In the genomic region with DNA sequence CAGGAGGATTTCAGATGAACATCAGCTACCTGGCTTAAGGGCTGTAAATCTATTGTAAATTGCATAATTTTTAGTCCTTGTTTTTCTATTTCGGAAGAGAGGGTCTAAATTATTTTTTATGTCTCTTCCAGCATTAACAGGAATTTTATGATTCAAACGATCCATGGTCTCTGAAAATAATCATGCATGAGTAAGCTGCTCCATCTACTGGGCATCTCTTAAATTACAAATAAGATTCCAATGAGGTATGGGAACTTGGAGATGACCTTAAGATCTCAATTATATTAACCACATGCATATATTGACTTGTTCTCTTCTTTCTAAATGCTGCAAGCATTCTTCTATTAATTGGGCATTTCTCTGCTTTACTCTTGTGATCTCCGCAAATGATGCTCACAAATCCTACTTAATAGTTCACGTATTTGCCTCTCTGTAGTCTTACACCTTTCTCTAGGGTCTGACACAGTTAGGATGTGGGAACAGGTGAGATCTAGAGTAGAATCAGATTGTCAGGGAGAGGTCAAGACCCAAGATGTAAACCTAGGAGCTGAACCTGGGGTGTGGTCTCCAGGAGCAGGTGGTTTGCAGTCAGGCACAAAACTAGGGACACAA, we compare ENCODE assay signal across 7 cellular contexts.
DNase-seq lines count a peak whose midpoint lies in the region; TF ChIP-seq lines count a peak whose summit lies in the region.

No MANE protein-coding gene starts in this region.

- H3K4me3 ChIP-seq in GM06990 (replicated peaks; ENCODE audit: low read depth, low read length), result no peak overlapping the region

- peak; percentile 54 for TF ChIP-seq CTCF in GM06990 (IDR thresholded peaks at IDR 0.05; ENCODE audit: insufficient read depth, low read length, poor library complexity, severe bottlenecking)

- CTCF ChIA-PET in HEK293T (lab: Yijun Ruan, JAX), result interaction anchor here (0.6 to 1.6 kb wide), 9 partner anchors 34 to 1185 kb away, joined by 3 to 4 read pairs (median 3); no protein-coding TSS in a partner anchor

- H3K27me3 ChIP-seq in GM06990 (replicated peaks; ENCODE audit: control insufficient read depth, insufficient read depth, low read length), result no peaks in the 10 kb centered on the region; the same call in 1 of the 2 replicates

- no peaks in the 10 kb centered on the region for H3K36me3 ChIP-seq in GM06990 (ENCODE audit: control insufficient read depth, insufficient read depth, low read length)

- POLR2A ChIA-PET in HEK293T (lab: Yijun Ruan, JAX), result interaction anchor here (1.9 kb wide), 1 partner anchor 216 kb away, joined by 5 read pairs; no protein-coding TSS in a partner anchor

- DNase-seq in GM06990 (ENCODE audit: extremely low read depth, insufficient read length) (no peak), HEK293T (ENCODE audit: extremely low spot score) (peak; percentile 22), NCI-H2227 treated with DMSO at 0.1 percent for 48 hours (lab: John Stamatoyannopoulos, UW) (peak; percentile 17), cerebellum (ENCODE audit: low spot score) (peak; percentile 16), lung microvascular endothelial cell (ENCODE audit: low read depth in 2 of 2) (peak; percentile 56 to 59), GF-D8 (lab: John Stamatoyannopoulos, UW) (no peak)
- no peak for DNase-seq in stimulated activated CD4-positive, alpha-beta T cell treated with anti-CD3 and anti-CD28 coated beads, Interleukin-4, amount 100 ng/mL, for 24 hours

TF ChIP-seq in HEK293T, 16 proteins besides CTCF, POLR2A, EP300 and RAD21:
- no peak for TF ChIP-seq LEF1 (IDR thresholded peaks at IDR 0.05; ENCODE audit: borderline replicate concordance)
- no peak for TF ChIP-seq NFRKB (IDR thresholded peaks at IDR 0.05)
- no peak for TF ChIP-seq SUZ12 (IDR thresholded peaks at IDR 0.05)
- TF ChIP-seq FOXK2 (IDR thresholded peaks at IDR 0.05), result no peak
- TF ChIP-seq ELF4 (IDR thresholded peaks at IDR 0.05), result no peak
- no peak for TF ChIP-seq CTBP1 (IDR thresholded peaks at IDR 0.05; ENCODE audit: borderline replicate concordance)
- TF ChIP-seq, protein P1, sequence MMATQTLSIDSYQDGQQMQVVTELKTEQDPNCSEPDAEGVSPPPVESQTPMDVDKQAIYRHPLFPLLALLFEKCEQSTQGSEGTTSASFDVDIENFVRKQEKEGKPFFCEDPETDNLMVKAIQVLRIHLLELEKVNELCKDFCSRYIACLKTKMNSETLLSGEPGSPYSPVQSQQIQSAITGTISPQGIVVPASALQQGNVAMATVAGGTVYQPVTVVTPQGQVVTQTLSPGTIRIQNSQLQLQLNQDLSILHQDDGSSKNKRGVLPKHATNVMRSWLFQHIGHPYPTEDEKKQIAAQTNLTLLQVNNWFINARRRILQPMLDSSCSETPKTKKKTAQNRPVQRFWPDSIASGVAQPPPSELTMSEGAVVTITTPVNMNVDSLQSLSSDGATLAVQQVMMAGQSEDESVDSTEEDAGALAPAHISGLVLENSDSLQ (IDR thresholded peaks at IDR 0.05), result no peak
- TF ChIP-seq BHLHE40 (IDR thresholded peaks at IDR 0.05; ENCODE audit: borderline replicate concordance), result no peak
- no peak for TF ChIP-seq L3MBTL2 (conservative IDR thresholded peaks at IDR 0.05)
- no peak for TF ChIP-seq HDGF (IDR thresholded peaks at IDR 0.05; ENCODE audit: borderline replicate concordance)
- no peak for TF ChIP-seq TARDBP (IDR thresholded peaks at IDR 0.05)
- TF ChIP-seq ARNT (IDR thresholded peaks at IDR 0.05), result no peak
- TF ChIP-seq ZNF384 (IDR thresholded peaks at IDR 0.05), result no peak
- TF ChIP-seq SP1 (IDR thresholded peaks at IDR 0.05), result no peak
- TF ChIP-seq FOXA1 (IDR thresholded peaks at IDR 0.05), result no peak
- no peak for TF ChIP-seq FOXM1 (IDR thresholded peaks at IDR 0.05; ENCODE audit: borderline replicate concordance)

Comparison
In these comparisons a context has a peak if more than half of its experiments do, and no peak if none do; other contexts are left out.
1. DNase-seq: peak in HEK293T (single experiment), NCI-H2227 treated with DMSO at 0.1 percent for 48 hours (single experiment), cerebellum (single experiment) and lung microvascular endothelial cell (2 of 2); none in GM06990 (single experiment), stimulated activated CD4-positive, alpha-beta T cell treated with anti-CD3 and anti-CD28 coated beads, Interleukin-4, amount 100 ng/mL, for 24 hours (single experiment) and GF-D8 (single experiment).